Comparison of ENCODE assay signal across 13 cellular contexts in genomic region chr16:72604375-72604774, GRCh38.
"Had no signal": no experiment of that assay in that cellular context is flagged by ENCODE, and none has a peak within 500 bp of the region (broad histone marks: within the 10 kb centered on the region; RNA-seq: fewer than 3 reads in every experiment).

No MANE protein-coding gene starts in this region.

- H3K4me3 ChIP-seq: lower lobe of right lung, stomach, thoracic aorta had no signal

- H3K9ac ChIP-seq: parathyroid adenoma had no signal

- H3K27ac Mint-ChIP-seq: activated naive CD8-positive, alpha-beta T cell had no signal

- H2AFZ ChIP-seq: parathyroid adenoma had no signal

- H3K79me2 ChIP-seq: parathyroid adenoma had no signal

- H3K4me1 ChIP-seq: lower lobe of right lung, parathyroid adenoma, stomach had no signal

- H3K36me3 ChIP-seq: brain microvascular endothelial cell, lower lobe of right lung, stomach, thoracic aorta had no signal

- FAIRE-seq: TTC549 had no signal

- H3K4me3 Mint-ChIP-seq: activated naive CD8-positive, alpha-beta T cell; endodermal cell; naive B cell had no signal

- H3K9me3 ChIP-seq: lower lobe of right lung, stomach, thoracic aorta had no signal

- H3K27me3 ChIP-seq: brain microvascular endothelial cell, stomach had no signal

- H3K27ac ChIP-seq: brain microvascular endothelial cell, lower lobe of right lung, parathyroid adenoma, stomach, thoracic aorta had no signal

- H3K27me3 Mint-ChIP-seq: activated naive CD8-positive, alpha-beta T cell; naive B cell had no signal

- DNase-seq: activated effector memory CD4-positive, alpha-beta T cell treated with anti-CD3 and anti-CD28 coated beads, Interleukin-2, amount 50 U/mL, for 16 hours; activated T-cell treated with anti-CD3 and anti-CD28 coated beads, Interleukin-2, amount 50 U/mL, for 1 hour; brain microvascular endothelial cell; endodermal cell; erythroblast; left cardiac atrium; lower lobe of right lung; naive B cell; stomach had no signal

- ATAC-seq: left cardiac atrium, lower lobe of right lung had no signal
